22 cellular contexts compared by ENCODE assay signal in the genomic region with DNA sequence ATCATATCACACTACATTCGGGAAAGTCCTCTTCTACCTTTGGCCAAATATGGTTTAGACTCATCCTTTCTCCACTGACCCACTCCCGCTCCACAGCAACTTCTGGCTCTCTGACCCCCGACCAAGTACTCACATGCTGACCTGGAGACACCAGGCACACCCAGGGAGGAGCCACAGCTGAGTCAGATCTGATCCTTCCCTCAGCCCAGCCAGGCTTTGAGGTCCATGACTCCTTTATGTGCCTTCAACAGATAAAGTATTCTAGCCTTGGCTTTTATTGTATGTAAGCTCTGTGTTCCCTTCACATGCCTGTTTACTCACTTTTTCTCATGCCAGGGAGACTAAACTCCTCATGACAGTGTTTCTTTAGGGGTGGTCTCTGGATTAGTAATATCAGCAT.
DNase-seq lines count a peak whose midpoint lies in the region; ATAC-seq and TF ChIP-seq lines count a peak whose summit lies in the region.
"Had no signal": no experiment of that assay in that cellular context is flagged by ENCODE, and none has a peak within 500 bp of the region (broad histone marks: within the 10 kb centered on the region; RNA-seq: fewer than 3 reads in every experiment).

No MANE protein-coding gene starts in this region.

- H3K4me2 ChIP-seq in H9 (ENCODE audit: insufficient read depth, insufficient read length, low read length): no peak overlapping the region
- H3K4me2 ChIP-seq: PC-9 had no signal

- H3K23ac ChIP-seq in H9 (ENCODE audit: insufficient read length, low read depth, low read length): no peak overlapping the region

- H3K79me1 ChIP-seq in H9 (ENCODE audit: insufficient read depth, low read depth, low read length, poor library complexity, severe bottlenecking): no peaks in the 10 kb centered on the region

- H2AFZ ChIP-seq in H9 (ENCODE audit: low read length): no peak overlapping the region
- H2AFZ ChIP-seq: PC-9 had no signal

- no peaks in the 10 kb centered on the region for H3K27me3 ChIP-seq in H9 (ENCODE audit: insufficient read depth, low read length)
- H3K27me3 ChIP-seq: BE2C, SJSA1 had no signal

- no CpG with 5 or more reads among the region's 3 CpGs for WGBS in H9 (ENCODE audit: extremely low coverage, insufficient read length, low lambda C conversion rate)

- no peak overlapping the region for H3K9ac ChIP-seq in H9 (ENCODE audit: extremely low read depth, insufficient read length, low read length)

- no peak overlapping the region for H3K56ac ChIP-seq in H9 (ENCODE audit: insufficient read length, low read depth, low read length)

- DNase-seq in H9 (no peak), foreskin fibroblast (peak; percentile 24 to 60), stromal cell of bone marrow (ENCODE audit: low read depth) (peak; percentile 60), COR-L47 (lab: John Stamatoyannopoulos, UW) (no peak), NCI-H1436 (lab: John Stamatoyannopoulos, UW) (no peak), NCI-H524 (lab: John Stamatoyannopoulos, UW) (no peak)
- DNase-seq: activated CD4-positive, alpha-beta memory T cell treated with anti-CD3 and anti-CD28 coated beads, Interleukin-2, amount 10 ng/mL, durations not matched to agents 7 days and 5 days; activated gamma-delta T cell treated with Interleukin-2 at 50 U/mL for 16 hours; activated T-cell treated with anti-CD3 and anti-CD28 coated beads for 4 hours; amniotic stem cell; BE2C; effector memory CD4-positive, alpha-beta T cell; KBM-7; lower lobe of right lung; MV-4-11; NCI-H187 treated with DMSO at 0.1 percent for 48 hours; NCI-H226; occipital lobe; PC-9 had no signal

- no peak overlapping the region for H2BK20ac ChIP-seq in H9 (ENCODE audit: low read depth, low read length, poor library complexity, severe bottlenecking)

- no peak overlapping the region for H2BK12ac ChIP-seq in H9 (ENCODE audit: insufficient read length, low read depth, low read length)

- ATAC-seq in GM18502 (IDR thresholded peaks at IDR 0.05; ENCODE audit: poor library complexity, unreplicated experiment): no peak
- ATAC-seq: lower lobe of right lung had no signal

- H3T11ph ChIP-seq in H9 (ENCODE audit: low read length): no peak overlapping the region

- H3K4me1 ChIP-seq in H9 (ENCODE audit: insufficient read depth, low read length): no peaks in the 10 kb centered on the region

- H2BK120ac ChIP-seq in H9 (ENCODE audit: low read depth, low read length, poor library complexity, severe bottlenecking): no peak overlapping the region

- no peak overlapping the region for H4K8ac ChIP-seq in H9 (replicated peaks; ENCODE audit: insufficient read length, low read depth, low read length)

- H3K79me2 ChIP-seq in H9 (ENCODE audit: insufficient read depth, low read length): no peaks in the 10 kb centered on the region

- H3K27me3 Mint-ChIP-seq in H9 (ENCODE audit: low read depth): peaks cover 5% of the 10 kb centered on the region

- H2BK15ac ChIP-seq in H9 (ENCODE audit: low read depth, low read length): no peak overlapping the region

- H3K4me3 ChIP-seq in foreskin fibroblast (ENCODE audit: low read depth in 1 of 2, low read length in 2 of 2): no peak overlapping the region
- H3K4me3 ChIP-seq: lower lobe of right lung, PC-9, SJSA1 had no signal

- H3K23me2 ChIP-seq in H9 (ENCODE audit: insufficient read length, low read depth, low read length, poor library complexity, severe bottlenecking): no peaks in the 10 kb centered on the region

- peak overlapping the region in 1 of 3 experiments; percentile 5; a peak in 1 of 7 replicates for H3K27ac Mint-ChIP-seq in H9
- H3K27ac Mint-ChIP-seq: activated CD4-positive, alpha-beta memory T cell treated with anti-CD3 and anti-CD28 coated beads, Interleukin-2, amount 10 ng/mL, durations not matched to agents 7 days and 5 days had no signal

- H2AK5ac ChIP-seq in H9 (ENCODE audit: insufficient read length, low read length): no peak overlapping the region

- H3K4me3 Mint-ChIP-seq in H9: no peak overlapping the region
- H3K4me3 Mint-ChIP-seq: activated CD4-positive, alpha-beta memory T cell treated with anti-CD3 and anti-CD28 coated beads, Interleukin-2, amount 10 ng/mL, durations not matched to agents 7 days and 5 days had no signal

- H3K4ac ChIP-seq in H9 (ENCODE audit: low read depth, low read length): no peak overlapping the region

- H4K5ac ChIP-seq in H9 (ENCODE audit: insufficient read length, low read depth, low read length): peak overlapping the region; percentile 43

- H2BK5ac ChIP-seq in H9 (ENCODE audit: insufficient read length, low read length): no peak overlapping the region

- H4K20me1 ChIP-seq in H9 (ENCODE audit: control insufficient read depth, insufficient read depth, insufficient read length): no peaks in the 10 kb centered on the region

- peaks cover 10 to 21% of the 10 kb centered on the region in 2 experiments for H3K4me1 Mint-ChIP-seq in H9
- H3K4me1 Mint-ChIP-seq: activated CD4-positive, alpha-beta memory T cell treated with anti-CD3 and anti-CD28 coated beads, Interleukin-2, amount 10 ng/mL, durations not matched to agents 7 days and 5 days had no signal

- no peaks in the 10 kb centered on the region for H3K9me3 ChIP-seq in H9 (ENCODE audit: control insufficient read depth, low read depth, low read length)
- H3K9me3 ChIP-seq: BE2C, lower lobe of right lung, SJSA1 had no signal

- no peak for TF ChIP-seq CTCF in H9 (conservative IDR thresholded peaks at IDR 0.05)
- TF ChIP-seq CTCF in VCaP (conservative IDR thresholded peaks at IDR 0.05): no peak
- TF ChIP-seq CTCF in foreskin fibroblast (IDR thresholded peaks at IDR 0.05; ENCODE audit: low read depth, low read length): no peak

- no peak overlapping the region for H3K18ac ChIP-seq in H9 (ENCODE audit: insufficient read length, low read depth, low read length)

- H3K14ac ChIP-seq in H9 (ENCODE audit: insufficient read depth, low read length): no peak overlapping the region

- H3K27ac ChIP-seq in H9 (ENCODE audit: insufficient read length, low read depth, low read length) (no peak overlapping the region), VCaP (peak overlapping the region; percentile 97)
- H3K27ac ChIP-seq: lower lobe of right lung, PC-9, SJSA1 had no signal

- no peaks in the 10 kb centered on the region for H3K36me3 Mint-ChIP-seq in H9 (ENCODE audit: insufficient read depth in 1 of 3, low read depth in 3 of 3)

- H3K9me3 Mint-ChIP-seq in H9: no peaks in the 10 kb centered on the region
- H3K9me3 Mint-ChIP-seq: activated CD4-positive, alpha-beta memory T cell treated with anti-CD3 and anti-CD28 coated beads, Interleukin-2, amount 10 ng/mL, durations not matched to agents 7 days and 5 days had no signal

- H4K91ac ChIP-seq in H9 (ENCODE audit: insufficient read length, low read depth, low read length): no peak overlapping the region

Comparison
In these comparisons a context has a peak if more than half of its experiments do, and no peak if none do; other contexts are left out.
1. DNase-seq: peak in foreskin fibroblast (2 of 2) and stromal cell of bone marrow (single experiment); none in H9 (single experiment), COR-L47 (single experiment), NCI-H1436 (single experiment) and NCI-H524 (0 of 2).